Comparison of ENCODE assay signal across 9 cellular contexts in the genomic region with DNA sequence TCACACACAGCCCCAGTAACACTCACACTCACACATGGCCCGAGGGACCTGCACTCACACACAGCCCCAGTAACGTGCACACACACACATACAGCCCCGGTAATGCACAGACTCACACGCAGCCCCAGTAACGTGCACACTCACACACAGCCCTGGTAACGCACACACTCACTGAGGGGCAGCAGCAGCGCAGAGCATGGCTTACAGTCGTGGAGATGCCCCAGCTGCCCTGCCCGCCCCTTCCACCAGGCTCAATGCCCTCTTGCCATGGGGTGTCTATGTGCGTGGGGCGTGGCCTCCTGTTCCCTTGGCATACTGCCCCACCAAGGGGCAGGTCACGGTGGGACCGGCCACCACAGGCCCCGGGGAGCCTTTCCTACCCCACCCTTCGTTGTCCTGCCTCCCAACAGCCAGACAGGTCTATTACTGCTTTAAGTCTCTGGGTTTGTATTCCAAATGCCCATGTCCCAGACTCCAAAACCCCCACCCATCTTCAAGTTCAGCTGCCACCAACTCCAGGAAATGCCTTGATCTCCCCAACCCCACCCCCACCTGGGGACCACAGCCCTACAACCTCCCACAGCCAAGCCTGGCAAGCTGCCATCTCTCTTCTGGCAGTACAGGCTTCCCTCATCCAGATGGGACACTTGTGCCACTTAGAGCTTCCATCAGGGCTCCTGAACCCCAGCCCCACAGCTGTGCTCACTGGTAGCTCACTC. TPM values are rescaled to one million over a fixed set of nuclear protein-coding genes. Genes with fewer than 3 reads are reported as not detected.
DNase-seq lines count a peak whose midpoint lies in the region; ATAC-seq, FAIRE-seq and TF ChIP-seq lines count a peak whose summit lies in the region.
"Had no signal": no experiment of that assay in that cellular context is flagged by ENCODE, and none has a peak within 500 bp of the region (broad histone marks: within the 10 kb centered on the region; RNA-seq: fewer than 3 reads in every experiment).

No MANE protein-coding gene starts in this region.

- H3K27me3 ChIP-seq in HepG2 (ENCODE audit: control insufficient read depth in 1 of 2, insufficient read depth in 2 of 2, low read length in 2 of 2): peaks cover 1 to 21% of the 10 kb centered on the region in 2 experiments
- H3K27me3 ChIP-seq in uterus: no peaks in the 10 kb centered on the region

- no peaks in the 10 kb centered on the region for H3K9me3 Mint-ChIP-seq in activated naive CD4-positive, alpha-beta T cell treated with anti-CD3 and anti-CD28 coated beads, Interleukin-2, amount 10 ng/mL, durations not matched to agents 7 days and 5 days

- no peak for TF ChIP-seq RAD21 in HepG2 (CRISPR knock-in tag; IDR thresholded peaks at IDR 0.05)

- 49% methylated on average over 13 of the region's 15 CpGs for WGBS in HepG2 (ENCODE audit: low lambda C conversion rate)

- POLR2A ChIA-PET in HepG2 (lab: Yijun Ruan, JAX): no interaction called here

- ATAC-seq in Right ventricle myocardium inferior (no peak), HepG2 (no peak), HG03097 (IDR thresholded peaks at IDR 0.05; ENCODE audit: low FRiP score, unreplicated experiment) (no peak), GM18502 (IDR thresholded peaks at IDR 0.05; ENCODE audit: poor library complexity, unreplicated experiment) (no peak)

- H3K27ac ChIP-seq in HepG2 (ENCODE audit: extremely low read length, insufficient read depth, low read length) (no peak overlapping the region), uterus (peak overlapping the region in 1 of 2 donors; percentile 91)

- H3K4me2 ChIP-seq in HepG2 (ENCODE audit: low read depth, low read length): no peak overlapping the region

- TF ChIP-seq POLR2A in HepG2 (IDR thresholded peaks at IDR 0.05; ENCODE audit: insufficient read depth in 1 of 2, low read depth in 2 of 2, low read length in 2 of 2): no peak
- TF ChIP-seq POLR2A in uterus (IDR thresholded peaks at IDR 0.05): no peak

- no peak for TF ChIP-seq EP300 in HepG2 (IDR thresholded peaks at IDR 0.05; ENCODE audit: low read depth in 2 of 2, low read length in 2 of 2)
- no peak for TF ChIP-seq EP300 in HepG2 (CRISPR knock-in tag; IDR thresholded peaks at IDR 0.05; ENCODE audit: borderline replicate concordance)

- DNase-seq in cardiac septum (ENCODE audit: low spot score) (peak; percentile 74), Right ventricle myocardium inferior (ENCODE audit: missing footprints) (no peak), HepG2 (ENCODE audit: low spot score) (no peak), uterus (peak; percentile 29 to 56), NCI-H345 treated with DMSO at 0.1 percent for 48 hours (lab: John Stamatoyannopoulos, UW; ENCODE audit: unreplicated experiment) (no peak)
- peak; percentile 57 for DNase-seq in activated naive CD4-positive, alpha-beta T cell treated with anti-CD3 and anti-CD28 coated beads, Interleukin-2, amount 10 ng/mL, durations not matched to agents 7 days and 5 days

- H3K27me3 Mint-ChIP-seq in activated naive CD4-positive, alpha-beta T cell treated with anti-CD3 and anti-CD28 coated beads, Interleukin-2, amount 10 ng/mL, durations not matched to agents 7 days and 5 days: no peaks in the 10 kb centered on the region

- CTCF ChIA-PET in activated naive CD4-positive, alpha-beta T cell treated with anti-CD3 and anti-CD28 coated beads, Interleukin-2, amount 10 ng/mL, durations not matched to agents 7 days and 5 days (lab: Charles Lee): interaction anchor here (0.9 to 1.5 kb wide), 2 partner anchors 12 to 13 kb away, joined by 3 to 5 read pairs; no protein-coding TSS in a partner anchor
- CTCF ChIA-PET in HepG2 (lab: Yijun Ruan, JAX; ENCODE audit: low intra/inter-chr PET ratio, low total read pairs): no interaction called here

- FAIRE-seq in HepG2 (lab: Jason Lieb, UNC): no peak
- FAIRE-seq: keratinocyte had no signal

- in situ Hi-C loops in HepG2 (cut with HindIII; ENCODE audit: extremely low pct_ligation_motif_present, low pct_unique_long_range_greater_than_20kb): no loop called here

- no peaks in the 10 kb centered on the region for H3K9me3 ChIP-seq in HepG2 (ENCODE audit: low read length)
- H3K9me3 ChIP-seq in uterus: no peaks in the 10 kb centered on the region

- H3K4me1 ChIP-seq in HepG2 (ENCODE audit: insufficient read depth, low read length) (peaks cover 76% of the 10 kb centered on the region), uterus (peaks cover 5 to 21% of the 10 kb centered on the region in 2 donors)

- H3K36me3 ChIP-seq in HepG2 (replicated peaks in 1 of 2; ENCODE audit: control insufficient read depth in 1 of 2, insufficient read depth in 2 of 2, low read length in 2 of 2) (no peaks in the 10 kb centered on the region), uterus (no peaks in the 10 kb centered on the region)

- no peaks in the 10 kb centered on the region for H3K79me2 ChIP-seq in HepG2 (ENCODE audit: insufficient read depth, low read length)

- H3K9ac ChIP-seq in HepG2 (ENCODE audit: insufficient read depth, low read depth, low read length): no peak overlapping the region

- TF ChIP-seq CTCF in HepG2 (CRISPR knock-in tag; IDR thresholded peaks at IDR 0.05): no peak
- TF ChIP-seq CTCF in uterus (IDR thresholded peaks at IDR 0.05): no peak

- H3K27ac Mint-ChIP-seq in activated naive CD4-positive, alpha-beta T cell treated with anti-CD3 and anti-CD28 coated beads, Interleukin-2, amount 10 ng/mL, durations not matched to agents 7 days and 5 days: peak overlapping the region; percentile 70

- BruUV-seq in HepG2 (replicated peaks; lab: Mats Ljungman, UMichigan): no TSS peak

- H2AFZ ChIP-seq in HepG2 (ENCODE audit: low read length): no peak overlapping the region

- peaks cover 5% of the 10 kb centered on the region for H3K36me3 Mint-ChIP-seq in activated naive CD4-positive, alpha-beta T cell treated with anti-CD3 and anti-CD28 coated beads, Interleukin-2, amount 10 ng/mL, durations not matched to agents 7 days and 5 days

- peak overlapping the region; percentile 24 for H3K4me3 Mint-ChIP-seq in activated naive CD4-positive, alpha-beta T cell treated with anti-CD3 and anti-CD28 coated beads, Interleukin-2, amount 10 ng/mL, durations not matched to agents 7 days and 5 days

- peaks cover 86% of the 10 kb centered on the region for H3K4me1 Mint-ChIP-seq in activated naive CD4-positive, alpha-beta T cell treated with anti-CD3 and anti-CD28 coated beads, Interleukin-2, amount 10 ng/mL, durations not matched to agents 7 days and 5 days

- intact Hi-C loops in cardiac septum (cut with DNase I): no loop called here
- intact Hi-C loops in Right ventricle myocardium inferior (cut with DNase I): no loop called here
- intact Hi-C loops in HepG2 (cut with micrococcal nuclease; ENCODE audit: unreplicated experiment): no loop called here
- intact Hi-C loops in uterus (cut with DNase I; ENCODE audit: low total_unique reads): no loop called here

- H3K4me3 ChIP-seq in HepG2 (replicated peaks in 1 of 3; ENCODE audit: insufficient read depth in 1 of 3, low read depth in 2 of 3, low read length in 3 of 3): no peak overlapping the region
- H3K4me3 ChIP-seq in uterus: no peak overlapping the region

- no peaks in the 10 kb centered on the region for H4K20me1 ChIP-seq in HepG2 (ENCODE audit: insufficient read depth, low read length)

RNA-seq across cellular contexts. Expression of a gene that starts 2.6 kb away (rescaled TPM):
- total RNA-seq in cardiac septum: 5.5 TPM
- total RNA-seq in Right ventricle myocardium inferior: 10.9 TPM
- 0.91 and 2.1 TPM in 2 replicates for total RNA-seq in HepG2 (2016; rRNA removed; fragmentation: Illumina TruSeq; extraction: Trizol)
- 0.71 TPM in 2 replicates for total RNA-seq in HepG2 (2016; cell fraction: cytosol; rRNA removed; fragmentation: Illumina TruSeq; extraction: Trizol; ENCODE audit: low read depth)
- 1.1 and 2.8 TPM in 2 replicates for total RNA-seq in HepG2 (2016; cell fraction: insoluble cytoplasmic fraction; rRNA removed; fragmentation: Illumina TruSeq; extraction: Trizol)
- 1.1 and 1.3 TPM in 2 replicates for total RNA-seq in HepG2 (2016; cell fraction: membrane; rRNA removed; fragmentation: Illumina TruSeq; extraction: Trizol)
- 0.41 and 1.0 TPM in 2 replicates for total RNA-seq in HepG2 (2016; cell fraction: nucleus; rRNA removed; fragmentation: Illumina TruSeq; extraction: Trizol)
- polyA plus RNA-seq in HepG2 (2011; rRNA removed): 2.7 and 2.8 TPM in 2 replicates
- polyA plus RNA-seq in HepG2 (2011; cell fraction: cytosol; rRNA removed): 2.3 and 3.2 TPM in 2 replicates
- 2.6 and 2.8 TPM in 2 replicates for polyA plus RNA-seq in HepG2 (2011; cell fraction: nucleus; rRNA removed)
- 0.34 and 1.0 TPM in 2 replicates for polyA plus RNA-seq in HepG2 (2012)
- 0.34 and 0.49 TPM in 2 replicates for polyA plus RNA-seq in HepG2 (2016; cell fraction: cytosol; fragmentation: Illumina TruSeq; extraction: Trizol; ENCODE audit: low read depth)
- 1.2 TPM in 2 replicates for polyA plus RNA-seq in HepG2 (2016; cell fraction: insoluble cytoplasmic fraction; fragmentation: Illumina TruSeq; extraction: Trizol; ENCODE audit: low read depth)
- 0.51 and 0.64 TPM in 2 replicates for polyA plus RNA-seq in HepG2 (2016; cell fraction: membrane; fragmentation: Illumina TruSeq; extraction: Trizol; ENCODE audit: low read depth)
- 1.7 and 2.5 TPM in 2 replicates for polyA plus RNA-seq in HepG2 (2016; cell fraction: nucleus; fragmentation: Illumina TruSeq; extraction: Trizol; ENCODE audit: insufficient read depth, low read depth)
- 2.1 and 2.5 TPM in 2 replicates for polyA minus RNA-seq in HepG2 (2011; rRNA and poly(A)+ RNA removed; ENCODE audit: low replicate concordance)
- 0.69 and 1.1 TPM in 2 replicates for polyA minus RNA-seq in HepG2 (2011; cell fraction: cytosol; rRNA and poly(A)+ RNA removed)
- 0.87 and 1.0 TPM in 2 replicates for polyA minus RNA-seq in HepG2 (2011; cell fraction: nucleus; rRNA and poly(A)+ RNA removed)
- total RNA-seq in uterus: 10 to 100 TPM in 3 of 4 donors, 1 to 10 TPM in 1; 8.7 to 23.6 (median 22.0) TPM

RNA-seq across cellular contexts. Expression of a gene that starts 8.7 kb away (rescaled TPM):
- 0.35 TPM for total RNA-seq in cardiac septum
- total RNA-seq in Right ventricle myocardium inferior: 0.32 TPM
- not detected in 2 replicates for total RNA-seq in HepG2 (2016; rRNA removed; fragmentation: Illumina TruSeq; extraction: Trizol)
- total RNA-seq in HepG2 (2016; cell fraction: cytosol; rRNA removed; fragmentation: Illumina TruSeq; extraction: Trizol; ENCODE audit: low read depth): not detected in 2 replicates
- not detected in 2 replicates for total RNA-seq in HepG2 (2016; cell fraction: insoluble cytoplasmic fraction; rRNA removed; fragmentation: Illumina TruSeq; extraction: Trizol)
- not detected in 2 replicates for total RNA-seq in HepG2 (2016; cell fraction: membrane; rRNA removed; fragmentation: Illumina TruSeq; extraction: Trizol)
- total RNA-seq in HepG2 (2016; cell fraction: nucleus; rRNA removed; fragmentation: Illumina TruSeq; extraction: Trizol): not detected in 2 replicates
- 0.01 TPM in 1 of 2 replicates, not detected in the other for polyA plus RNA-seq in HepG2 (2011; rRNA removed)
- 0.03 TPM in 1 of 2 replicates, not detected in the other for polyA plus RNA-seq in HepG2 (2011; cell fraction: cytosol; rRNA removed)
- polyA plus RNA-seq in HepG2 (2011; cell fraction: nucleus; rRNA removed): 0.06 TPM in 1 of 2 replicates, not detected in the other
- polyA plus RNA-seq in HepG2 (2012): 0.27 and 0.35 TPM in 2 replicates
- polyA plus RNA-seq in HepG2 (2016; cell fraction: cytosol; fragmentation: Illumina TruSeq; extraction: Trizol; ENCODE audit: low read depth): not detected in 2 replicates
- not detected in 2 replicates for polyA plus RNA-seq in HepG2 (2016; cell fraction: insoluble cytoplasmic fraction; fragmentation: Illumina TruSeq; extraction: Trizol; ENCODE audit: low read depth)
- polyA plus RNA-seq in HepG2 (2016; cell fraction: membrane; fragmentation: Illumina TruSeq; extraction: Trizol; ENCODE audit: low read depth): not detected in 2 replicates
- not detected in 2 replicates for polyA plus RNA-seq in HepG2 (2016; cell fraction: nucleus; fragmentation: Illumina TruSeq; extraction: Trizol; ENCODE audit: insufficient read depth, low read depth)
- 0.12 TPM in 1 of 2 replicates, not detected in the other for polyA minus RNA-seq in HepG2 (2011; rRNA and poly(A)+ RNA removed; ENCODE audit: low replicate concordance)
- polyA minus RNA-seq in HepG2 (2011; cell fraction: cytosol; rRNA and poly(A)+ RNA removed): not detected in 2 replicates
- not detected in 2 replicates for polyA minus RNA-seq in HepG2 (2011; cell fraction: nucleus; rRNA and poly(A)+ RNA removed)
- total RNA-seq in uterus: 1 to 10 TPM in 1 of 4 donors, under 1 TPM in 2, not detected in 1; 0.14 to 1.5 (median 0.76) TPM
- polyA plus RNA-seq: keratinocyte had no signal

RNA-seq across cellular contexts. Expression of a gene that starts 47.5 kb away (rescaled TPM):
- total RNA-seq in cardiac septum: 11.5 TPM
- 8.4 TPM for total RNA-seq in Right ventricle myocardium inferior
- total RNA-seq in HepG2 (2016; rRNA removed; fragmentation: Illumina TruSeq; extraction: Trizol): 52.7 and 55.5 TPM in 2 replicates
- total RNA-seq in HepG2 (2016; cell fraction: cytosol; rRNA removed; fragmentation: Illumina TruSeq; extraction: Trizol; ENCODE audit: low read depth): 23.8 and 26.8 TPM in 2 replicates
- 51.4 and 51.5 TPM in 2 replicates for total RNA-seq in HepG2 (2016; cell fraction: insoluble cytoplasmic fraction; rRNA removed; fragmentation: Illumina TruSeq; extraction: Trizol)
- total RNA-seq in HepG2 (2016; cell fraction: membrane; rRNA removed; fragmentation: Illumina TruSeq; extraction: Trizol): 58.5 and 70.1 TPM in 2 replicates
- total RNA-seq in HepG2 (2016; cell fraction: nucleus; rRNA removed; fragmentation: Illumina TruSeq; extraction: Trizol): 32.8 and 34.6 TPM in 2 replicates
- polyA plus RNA-seq in HepG2 (2011; rRNA removed): 70.0 and 92.5 TPM in 2 replicates
- 59.9 and 66.8 TPM in 2 replicates for polyA plus RNA-seq in HepG2 (2011; cell fraction: cytosol; rRNA removed)
- polyA plus RNA-seq in HepG2 (2011; cell fraction: nucleus; rRNA removed): 136 and 138 TPM in 2 replicates
- polyA plus RNA-seq in HepG2 (2012): 41.9 and 45.8 TPM in 2 replicates
- polyA plus RNA-seq in HepG2 (2016; cell fraction: cytosol; fragmentation: Illumina TruSeq; extraction: Trizol; ENCODE audit: low read depth): 31.1 and 35.0 TPM in 2 replicates
- polyA plus RNA-seq in HepG2 (2016; cell fraction: insoluble cytoplasmic fraction; fragmentation: Illumina TruSeq; extraction: Trizol; ENCODE audit: low read depth): 59.2 and 63.5 TPM in 2 replicates
- 57.7 and 60.6 TPM in 2 replicates for polyA plus RNA-seq in HepG2 (2016; cell fraction: membrane; fragmentation: Illumina TruSeq; extraction: Trizol; ENCODE audit: low read depth)
- 72.2 and 73.9 TPM in 2 replicates for polyA plus RNA-seq in HepG2 (2016; cell fraction: nucleus; fragmentation: Illumina TruSeq; extraction: Trizol; ENCODE audit: insufficient read depth, low read depth)
- 45.3 and 104 TPM in 2 replicates for polyA minus RNA-seq in HepG2 (2011; rRNA and poly(A)+ RNA removed; ENCODE audit: low replicate concordance)
- 28.8 and 30.7 TPM in 2 replicates for polyA minus RNA-seq in HepG2 (2011; cell fraction: cytosol; rRNA and poly(A)+ RNA removed)
- 20.1 and 26.6 TPM in 2 replicates for polyA minus RNA-seq in HepG2 (2011; cell fraction: nucleus; rRNA and poly(A)+ RNA removed)
- 10 to 100 TPM in 3 of 4 donors, 1 to 10 TPM in 1; 1.8 to 31.6 (median 24.5) TPM for total RNA-seq in uterus

Comparison
In these comparisons a context has a peak if more than half of its experiments do, and no peak if none do; other contexts are left out.
1. DNase-seq: peak in cardiac septum (single experiment), activated naive CD4-positive, alpha-beta T cell treated with anti-CD3 and anti-CD28 coated beads, Interleukin-2, amount 10 ng/mL, durations not matched to agents 7 days and 5 days (single experiment) and uterus (2 of 2); none in Right ventricle myocardium inferior (single experiment), HepG2 (single experiment) and NCI-H345 treated with DMSO at 0.1 percent for 48 hours (single experiment).